25 cellular contexts compared by ENCODE assay signal in genomic region chr3:48122504-48122903, GRCh38.
DNase-seq lines count a peak whose midpoint lies in the region; ATAC-seq, FAIRE-seq and TF ChIP-seq lines count a peak whose summit lies in the region.
"Had no signal": no experiment of that assay in that cellular context is flagged by ENCODE, and none has a peak within 500 bp of the region (broad histone marks: within the 10 kb centered on the region; RNA-seq: fewer than 3 reads in every experiment).

No MANE protein-coding gene starts in this region.

- peaks cover 2% of the 10 kb centered on the region; the same call in 1 of the 2 replicates for H3K23me2 ChIP-seq in H1 (ENCODE audit: low read depth, low read length)

- no peak overlapping the region for H2BK12ac ChIP-seq in H1 (ENCODE audit: low read depth, low read length)
- no peak overlapping the region for H2BK12ac ChIP-seq in trophoblast cell (ENCODE audit: low read length)

- FAIRE-seq in H1 (lab: Jason Lieb, UNC) = no peak
- FAIRE-seq: A204.1, G401.6, GM12878, GM18507 had no signal

- H3K79me1 ChIP-seq in H1 (ENCODE audit: low read depth, low read length) (no peaks in the 10 kb centered on the region), trophoblast cell (ENCODE audit: low read length) (peaks cover 2% of the 10 kb centered on the region)

- DNase-seq in activated CD4-positive, alpha-beta T cell treated with anti-CD3 and anti-CD28 coated beads, Interleukin-2, amount 10 ng/mL, durations not matched to agents 7 days and 5 days = no peak
- no peak for DNase-seq in activated CD4-positive, alpha-beta T cell treated with anti-CD3 and anti-CD28 coated beads for 4 hours
- DNase-seq in H7 = peak; percentile 26
- no peak for DNase-seq in H1 (ENCODE audit: low read depth in 1 of 2, low spot score in 2 of 2)
- peak; percentile 26 to 52 for DNase-seq in trophoblast cell
- DNase-seq in uterus = no peak
- no peak for DNase-seq in NCI-H1436 treated with DMSO at 0.1 percent for 48 hours (lab: John Stamatoyannopoulos, UW)
- no peak for DNase-seq in effector memory CD8-positive, alpha-beta T cell
- DNase-seq: Caco-2; CD4-positive, CD25-positive, alpha-beta regulatory T cell; CD8-positive, alpha-beta T cell; DMS153; DMS79; GOT3; H9; HFFc6 had no signal

- H3K14ac ChIP-seq in H1 (ENCODE audit: insufficient read length) = no peak overlapping the region
- no peak overlapping the region for H3K14ac ChIP-seq in trophoblast cell (ENCODE audit: low read length)

- H3K4me3 ChIP-seq in H7 (ENCODE audit: insufficient read depth, low read depth, low read length) = no peak overlapping the region
- H3K4me3 ChIP-seq in H1 (ENCODE audit: extremely low read depth in 1 of 4, insufficient read depth in 2 of 4, low read depth in 3 of 4, low read length in 4 of 4) = no peak overlapping the region
- no peak overlapping the region for H3K4me3 ChIP-seq in trophoblast cell (ENCODE audit: low read depth, low read length)
- no peak overlapping the region for H3K4me3 ChIP-seq in uterus
- H3K4me3 ChIP-seq: BLaER1, GM12878 had no signal

- H3K27ac Mint-ChIP-seq in activated CD4-positive, alpha-beta T cell treated with anti-CD3 and anti-CD28 coated beads, Interleukin-2, amount 10 ng/mL, durations not matched to agents 7 days and 5 days = peak overlapping the region; percentile 36
- H3K27ac Mint-ChIP-seq in effector memory CD8-positive, alpha-beta T cell = no peak overlapping the region
- H3K27ac Mint-ChIP-seq: B cell; CD4-positive, CD25-positive, alpha-beta regulatory T cell; CD8-positive, alpha-beta T cell; HFFc6 had no signal

- H2AFZ ChIP-seq in H1 (ENCODE audit: low read length) (peak overlapping the region; percentile 17; the same call in 1 of the 2 replicates), trophoblast cell (ENCODE audit: insufficient read depth, low read length, poor library complexity) (no peak overlapping the region)

- 83% methylated on average over 5 of the region's 5 CpGs; no CpG with 5 or more reads in 1 of the 2 experiments for WGBS in H1 (ENCODE audit: extremely low coverage in 1 of 2, insufficient coverage in 1 of 2, insufficient read length in 1 of 2, insufficient replicate concordance in 2 of 2, low coverage in 1 of 2, low lambda C conversion rate in 2 of 2, missing lambda C conversion rate in 1 of 2), 2 experiments
- no CpG with 5 or more reads among the region's 5 CpGs for WGBS in trophoblast cell (ENCODE audit: extremely low coverage, insufficient coverage, insufficient read length)

- POLR2A ChIA-PET in activated CD4-positive, alpha-beta T cell treated with anti-CD3 and anti-CD28 coated beads, Interleukin-2, amount 10 ng/mL, durations not matched to agents 7 days and 5 days (lab: Charles Lee) = interaction anchor here (0.6 kb wide), 2 partner anchors 62 to 652 kb away, joined by 3 to 5 read pairs; no protein-coding TSS in a partner anchor
- POLR2A ChIA-PET in H1 (lab: Charles Lee; ENCODE audit: partially characterized antibody) = interaction anchor here (0.8 to 3.4 kb wide), 2 partner anchors 30 to 33 kb away, joined by 4 to 11 read pairs; no protein-coding TSS in a partner anchor

- no peak overlapping the region for H3K27ac ChIP-seq in H1 (ENCODE audit: low read depth, low read length)
- no peak overlapping the region for H3K27ac ChIP-seq in trophoblast cell (ENCODE audit: low read depth, low read length)
- H3K27ac ChIP-seq in uterus = no peak overlapping the region
- H3K27ac ChIP-seq: 22Rv1, BLaER1, C4-2B had no signal

- H3K4me1 ChIP-seq in H1 (replicated peaks in 1 of 4; ENCODE audit: control insufficient read depth in 3 of 4, insufficient read depth in 4 of 4, low read length in 3 of 4) (peaks cover 0 to 5% (median 1%) of the 10 kb centered on the region in 4 experiments; a peak in 4 of 7 replicates), trophoblast cell (ENCODE audit: control insufficient read depth in 1 of 2, insufficient read depth in 2 of 2, low read length in 2 of 2) (peaks cover 2 to 3% of the 10 kb centered on the region in 2 experiments), uterus (no peaks in the 10 kb centered on the region)

- H3K79me2 ChIP-seq in H1 (ENCODE audit: control insufficient read depth in 1 of 2, insufficient read depth in 2 of 2, low read length in 2 of 2) = no peaks in the 10 kb centered on the region
- no peaks in the 10 kb centered on the region for H3K79me2 ChIP-seq in trophoblast cell (ENCODE audit: control insufficient read depth, insufficient read depth, low read length, poor library complexity)

- H4K8ac ChIP-seq in H1 (ENCODE audit: extremely low read depth, insufficient read depth, low read length) (no peak overlapping the region), trophoblast cell (ENCODE audit: low read depth, low read length) (no peak overlapping the region)

- no peaks in the 10 kb centered on the region for H3K9me3 Mint-ChIP-seq in activated CD4-positive, alpha-beta T cell treated with anti-CD3 and anti-CD28 coated beads, Interleukin-2, amount 10 ng/mL, durations not matched to agents 7 days and 5 days
- H3K9me3 Mint-ChIP-seq in effector memory CD8-positive, alpha-beta T cell = no peaks in the 10 kb centered on the region
- H3K9me3 Mint-ChIP-seq: CD4-positive, CD25-positive, alpha-beta regulatory T cell; CD8-positive, alpha-beta T cell; H9; HFFc6 had no signal

- CTCF ChIA-PET in activated CD4-positive, alpha-beta T cell treated with anti-CD3 and anti-CD28 coated beads, Interleukin-2, amount 10 ng/mL, durations not matched to agents 7 days and 5 days (lab: Charles Lee) = interaction anchor here (0.6 to 1.0 kb wide), 2 partner anchors 17 to 298 kb away, joined by 3 read pairs; no protein-coding TSS in a partner anchor
- CTCF ChIA-PET in H1 (lab: Charles Lee; ENCODE audit: partially characterized antibody) = interaction anchor here (0.8 to 3.0 kb wide), 4 partner anchors 9 to 277 kb away, joined by 3 to 10 read pairs (median 4); no protein-coding TSS in a partner anchor

- no peak for TF ChIP-seq RAD21 in H1 (IDR thresholded peaks at IDR 0.05 in 1 of 2, conservative IDR thresholded peaks at IDR 0.05 in 1 of 2; ENCODE audit: low read depth in 2 of 2, low read length in 2 of 2)

- no peaks in the 10 kb centered on the region for H3K36me3 ChIP-seq in H7 (replicated peaks; ENCODE audit: control insufficient read depth, insufficient read depth, low read length)
- no peaks in the 10 kb centered on the region for H3K36me3 ChIP-seq in H1 (ENCODE audit: control insufficient read depth in 2 of 4, insufficient read depth in 4 of 4, low read length in 3 of 4)
- no peaks in the 10 kb centered on the region for H3K36me3 ChIP-seq in trophoblast cell (ENCODE audit: control insufficient read depth in 1 of 2, insufficient read depth in 2 of 2, low read length in 2 of 2)
- no peaks in the 10 kb centered on the region for H3K36me3 ChIP-seq in uterus
- H3K36me3 ChIP-seq: BLaER1 had no signal

- H3K23ac ChIP-seq in H1 (ENCODE audit: insufficient read length) = no peak overlapping the region
- H3K23ac ChIP-seq in trophoblast cell (ENCODE audit: low read length) = no peak overlapping the region

- no peak for TF ChIP-seq CTCF in H1 (IDR thresholded peaks at IDR 0.05; ENCODE audit: control extremely low read depth in 1 of 3, insufficient read depth in 1 of 3, low read depth in 1 of 3, low read length in 3 of 3)
- TF ChIP-seq CTCF in uterus (IDR thresholded peaks at IDR 0.05) = no peak

- H3K27me3 ChIP-seq in H7 (ENCODE audit: control insufficient read depth, insufficient read depth, low read length) (no peaks in the 10 kb centered on the region), H1 (replicated peaks in 1 of 4; ENCODE audit: control insufficient read depth in 3 of 4, extremely low read depth in 1 of 4, insufficient read depth in 3 of 4, low read length in 3 of 4) (no peaks in the 10 kb centered on the region), trophoblast cell (ENCODE audit: insufficient read depth, low read length) (no peaks in the 10 kb centered on the region), uterus (no peaks in the 10 kb centered on the region)
- H3K27me3 ChIP-seq: BLaER1 had no signal

- no peak overlapping the region for H4K5ac ChIP-seq in H1 (ENCODE audit: insufficient read length, low read depth, low read length)

- H3K18ac ChIP-seq in H1 (ENCODE audit: extremely low read depth, low read length) (no peak overlapping the region), trophoblast cell (ENCODE audit: low read length) (no peak overlapping the region)

- no peaks in the 10 kb centered on the region for H4K20me1 ChIP-seq in H1 (replicated peaks in 1 of 2; ENCODE audit: control insufficient read depth in 1 of 2, insufficient read depth in 2 of 2, low read length in 2 of 2)
- H4K20me1 ChIP-seq: BLaER1 had no signal

- H3K56ac ChIP-seq in H1 (replicated peaks; ENCODE audit: insufficient read length, low read depth, low read length) = no peak overlapping the region

- no peaks in the 10 kb centered on the region for H3K36me3 Mint-ChIP-seq in activated CD4-positive, alpha-beta T cell treated with anti-CD3 and anti-CD28 coated beads, Interleukin-2, amount 10 ng/mL, durations not matched to agents 7 days and 5 days (ENCODE audit: low read depth)
- no peaks in the 10 kb centered on the region for H3K36me3 Mint-ChIP-seq in effector memory CD8-positive, alpha-beta T cell (ENCODE audit: insufficient read depth)
- H3K36me3 Mint-ChIP-seq: CD4-positive, CD25-positive, alpha-beta regulatory T cell; CD8-positive, alpha-beta T cell had no signal

- H2AK5ac ChIP-seq in H1 (ENCODE audit: low read depth, low read length) = no peak overlapping the region
- H2AK5ac ChIP-seq in trophoblast cell (ENCODE audit: low read length) = no peak overlapping the region

- H3K9me3 ChIP-seq in H1 (ENCODE audit: insufficient read depth in 2 of 2, low read depth in 1 of 2, low read length in 1 of 2) (no peaks in the 10 kb centered on the region), trophoblast cell (ENCODE audit: insufficient read depth, low read depth, low read length) (no peaks in the 10 kb centered on the region), uterus (no peaks in the 10 kb centered on the region)
- H3K9me3 ChIP-seq: BLaER1, Caco-2 had no signal

- no peak overlapping the region for H3K4me3 Mint-ChIP-seq in activated CD4-positive, alpha-beta T cell treated with anti-CD3 and anti-CD28 coated beads, Interleukin-2, amount 10 ng/mL, durations not matched to agents 7 days and 5 days
- H3K4me3 Mint-ChIP-seq in effector memory CD8-positive, alpha-beta T cell = no peak overlapping the region
- H3K4me3 Mint-ChIP-seq: B cell; CD4-positive, CD25-positive, alpha-beta regulatory T cell; CD8-positive, alpha-beta T cell; H9; HFFc6 had no signal

- TF ChIP-seq POLR2A in H1 (IDR thresholded peaks at IDR 0.05; ENCODE audit: control extremely low read depth in 1 of 2, low read depth in 2 of 2, low read length in 2 of 2) (no peak), uterus (IDR thresholded peaks at IDR 0.05) (no peak)

- H2BK5ac ChIP-seq in H1 (ENCODE audit: low read depth, low read length) = no peak overlapping the region
- no peak overlapping the region for H2BK5ac ChIP-seq in trophoblast cell (ENCODE audit: low read depth, low read length, poor library complexity)

- H2BK20ac ChIP-seq in H1 (ENCODE audit: low read length) = no peak overlapping the region

- no peak overlapping the region for H3K9ac ChIP-seq in H1 (replicated peaks in 1 of 4; ENCODE audit: extremely low read depth in 1 of 4, low read depth in 3 of 4, low read length in 3 of 4)
- peak overlapping the region; percentile 43 for H3K9ac ChIP-seq in trophoblast cell (ENCODE audit: low read length)
- H3K9ac ChIP-seq: BLaER1 had no signal

- intact Hi-C loops in uterus (cut with DNase I; ENCODE audit: low total_unique reads) = no loop called here

- H3K4me1 Mint-ChIP-seq in activated CD4-positive, alpha-beta T cell treated with anti-CD3 and anti-CD28 coated beads, Interleukin-2, amount 10 ng/mL, durations not matched to agents 7 days and 5 days = no peaks in the 10 kb centered on the region
- H3K4me1 Mint-ChIP-seq in effector memory CD8-positive, alpha-beta T cell (ENCODE audit: low read depth in 2 of 2) = no peaks in the 10 kb centered on the region
- H3K4me1 Mint-ChIP-seq: CD4-positive, CD25-positive, alpha-beta regulatory T cell had no signal

- no peak for ATAC-seq in effector memory CD8-positive, alpha-beta T cell (replicated peaks)
- ATAC-seq: CD8-positive, alpha-beta T cell; GM12878; HCT116 had no signal

- H2BK120ac ChIP-seq in H1 (replicated peaks; ENCODE audit: low read depth, low read length) (no peak overlapping the region), trophoblast cell (ENCODE audit: insufficient read depth, low read length, poor library complexity) (no peak overlapping the region)

- H3K4me2 ChIP-seq in H1 (ENCODE audit: insufficient read depth in 1 of 2, low read depth in 2 of 2, low read length in 2 of 2) (no peak overlapping the region), trophoblast cell (ENCODE audit: low read length) (no peak overlapping the region)
- H3K4me2 ChIP-seq: BLaER1 had no signal

- H4K91ac ChIP-seq in H1 (replicated peaks; ENCODE audit: insufficient read length, low read length) = no peak overlapping the region
- H4K91ac ChIP-seq in trophoblast cell (ENCODE audit: low read depth, low read length) = no peak overlapping the region

- no peak overlapping the region for H3K4ac ChIP-seq in H1 (replicated peaks; ENCODE audit: insufficient read length, low read depth, low read length)
- no peak overlapping the region for H3K4ac ChIP-seq in trophoblast cell (ENCODE audit: low read depth, low read length)

- H2BK15ac ChIP-seq in H1 (ENCODE audit: low read length) = no peak overlapping the region

- TF ChIP-seq EP300 in H1 (IDR thresholded peaks at IDR 0.05; ENCODE audit: borderline replicate concordance in 1 of 2, low read depth in 2 of 2, low read length in 2 of 2) = no peak

- no peak overlapping the region for H4K12ac ChIP-seq in trophoblast cell (ENCODE audit: low read depth, low read length)

- H3K27me3 Mint-ChIP-seq in activated CD4-positive, alpha-beta T cell treated with anti-CD3 and anti-CD28 coated beads, Interleukin-2, amount 10 ng/mL, durations not matched to agents 7 days and 5 days = no peaks in the 10 kb centered on the region
- no peaks in the 10 kb centered on the region for H3K27me3 Mint-ChIP-seq in effector memory CD8-positive, alpha-beta T cell
- H3K27me3 Mint-ChIP-seq: B cell had no signal

Comparison
In these comparisons a context has a peak if more than half of its experiments do, and no peak if none do; other contexts are left out.
1. DNase-seq: peak in H7 (single experiment) and trophoblast cell (2 of 2); none in activated CD4-positive, alpha-beta T cell treated with anti-CD3 and anti-CD28 coated beads, Interleukin-2, amount 10 ng/mL, durations not matched to agents 7 days and 5 days (single experiment), activated CD4-positive, alpha-beta T cell treated with anti-CD3 and anti-CD28 coated beads for 4 hours (0 of 2), H1 (0 of 2), uterus (0 of 2), NCI-H1436 treated with DMSO at 0.1 percent for 48 hours (single experiment) and effector memory CD8-positive, alpha-beta T cell (0 of 3).